21 cellular contexts compared by ENCODE assay signal in the genomic region with DNA sequence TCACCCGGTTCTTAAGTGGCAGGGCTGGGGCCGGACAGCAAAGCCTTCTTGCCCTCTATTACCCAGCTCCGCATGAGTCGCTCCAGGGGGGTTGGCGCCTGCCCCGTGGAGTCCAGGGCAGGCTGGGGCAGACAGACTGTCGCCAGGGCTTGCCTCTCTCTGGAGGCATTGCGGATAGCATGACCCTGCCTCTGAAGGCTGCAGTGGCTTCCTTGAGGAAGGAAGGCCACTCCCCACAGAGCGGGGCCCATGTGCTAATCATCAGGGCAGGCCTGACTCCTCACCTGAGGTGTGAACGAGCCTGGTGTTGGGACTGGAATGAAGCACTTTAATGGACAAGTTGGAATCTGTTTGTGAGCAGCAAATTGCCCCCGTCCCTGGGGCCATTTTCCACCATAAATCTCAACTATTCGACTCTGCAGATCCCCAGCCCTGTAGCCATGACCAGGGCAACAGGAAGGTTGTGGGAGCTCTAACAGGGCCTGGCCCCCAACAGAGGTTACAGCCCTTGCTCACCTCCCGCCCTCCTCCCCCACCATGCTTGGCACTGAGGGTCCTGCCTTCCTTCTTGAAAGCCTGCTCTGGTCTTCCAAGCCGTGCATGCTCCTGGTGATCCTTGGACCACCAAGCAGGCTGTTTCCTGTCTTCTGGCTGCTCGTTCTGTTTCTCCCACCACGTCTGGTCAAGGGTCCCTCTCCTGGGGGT.
DNase-seq lines count a peak whose midpoint lies in the region; ATAC-seq and TF ChIP-seq lines count a peak whose summit lies in the region.
"Had no signal": no experiment of that assay in that cellular context is flagged by ENCODE, and none has a peak within 500 bp of the region (broad histone marks: within the 10 kb centered on the region; RNA-seq: fewer than 3 reads in every experiment).

No MANE protein-coding gene starts in this region.

- intact Hi-C loops in IMR-90 (cut with micrococcal nuclease), result no loop called here
- intact Hi-C loops in activated T-helper 1 cell treated with anti-CD3 and anti-CD28 coated beads, Interleukin-12 subunit alpha, Interleukin-12 subunit beta, Interleukin-2, Interleukin-4 antibody, amounts not matched to agents 30 ng/mL and 10 ng/mL and 1 ng/mL, durations not matched to agents 14 hours and 24 hours and 36 hours (cut with micrococcal nuclease), result no loop called here
- intact Hi-C loops in left ventricle myocardium inferior (cut with micrococcal nuclease), result no loop called here

- H3K18ac ChIP-seq in IMR-90 (ENCODE audit: low read depth, low read length), result no peak overlapping the region

- TF ChIP-seq RAD21 in IMR-90 (IDR thresholded peaks at IDR 0.05; ENCODE audit: low read length), result no peak

- H3K4me3 ChIP-seq in IMR-90 (ENCODE audit: insufficient read depth, low read depth, low read length) (no peak overlapping the region), left ventricle myocardium inferior (no peak overlapping the region), skin epidermis (no peak overlapping the region)
- H3K4me3 ChIP-seq: dorsolateral prefrontal cortex had no signal

- H2BK15ac ChIP-seq in IMR-90 (ENCODE audit: low read depth, low read length), result no peak overlapping the region

- no peak overlapping the region for H4K91ac ChIP-seq in IMR-90 (ENCODE audit: insufficient read depth, low read depth, low read length)

- no peak for TF ChIP-seq CTCF in IMR-90 (conservative IDR thresholded peaks at IDR 0.05; ENCODE audit: low read depth, low read length)
- no peak for TF ChIP-seq CTCF in left ventricle myocardium inferior (IDR thresholded peaks at IDR 0.05; ENCODE audit: borderline replicate concordance)

- no peak overlapping the region for H3K4me2 ChIP-seq in IMR-90 (ENCODE audit: low read depth, low read length)

- H3K9me3 ChIP-seq in IMR-90 (ENCODE audit: control insufficient read depth, insufficient read depth, low read length) (no peaks in the 10 kb centered on the region), left ventricle myocardium inferior (replicated peaks) (no peaks in the 10 kb centered on the region)

- in situ Hi-C loops in IMR-90 (cut with MboI; ENCODE audit: low sequenced_read_pairs), result no loop called here

- no peak overlapping the region for H3K9ac ChIP-seq in IMR-90 (ENCODE audit: low read depth, low read length)

- H3K36me3 ChIP-seq in IMR-90 (ENCODE audit: control insufficient read depth, insufficient read depth, low read length) (no peaks in the 10 kb centered on the region), left ventricle myocardium inferior (no peaks in the 10 kb centered on the region)

- peak overlapping the region; percentile 45 for H2AFZ ChIP-seq in IMR-90 (replicated peaks; ENCODE audit: low read length, poor library complexity)

- H2BK120ac ChIP-seq in IMR-90 (ENCODE audit: low read depth, low read length), result no peak overlapping the region

- BruUV-seq in IMR-90 (replicated peaks; lab: Mats Ljungman, UMichigan), result no TSS peak

- H2AK5ac ChIP-seq in IMR-90 (ENCODE audit: low read depth, low read length), result no peak overlapping the region

- H3K27me3 ChIP-seq in IMR-90 (ENCODE audit: control insufficient read depth, insufficient read depth, low read length), result no peaks in the 10 kb centered on the region
- H3K27me3 ChIP-seq in left ventricle myocardium inferior (ENCODE audit: low read depth), result no peaks in the 10 kb centered on the region
- H3K27me3 ChIP-seq: dorsolateral prefrontal cortex had no signal

- POLR2A ChIA-PET in IMR-90 (lab: Charles Lee; ENCODE audit: unreplicated experiment), result no interaction called here

- H3K27me3 Mint-ChIP-seq in activated T-helper 1 cell treated with anti-CD3 and anti-CD28 coated beads, Interleukin-12 subunit alpha, Interleukin-12 subunit beta, Interleukin-2, Interleukin-4 antibody, amounts not matched to agents 30 ng/mL and 10 ng/mL and 1 ng/mL, durations not matched to agents 14 hours and 24 hours and 36 hours (ENCODE audit: insufficient read depth), result peaks cover 7% of the 10 kb centered on the region
- H3K27me3 Mint-ChIP-seq: B cell had no signal

- dilution Hi-C loops in IMR-90 (cut with HindIII; ENCODE audit: low sequenced_read_pairs, unreplicated experiment), result no loop called here

- no peak overlapping the region for H2BK5ac ChIP-seq in IMR-90 (ENCODE audit: low read depth, low read length, poor library complexity, severe bottlenecking)

- H3K4me3 Mint-ChIP-seq in activated T-helper 1 cell treated with anti-CD3 and anti-CD28 coated beads, Interleukin-12 subunit alpha, Interleukin-12 subunit beta, Interleukin-2, Interleukin-4 antibody, amounts not matched to agents 30 ng/mL and 10 ng/mL and 1 ng/mL, durations not matched to agents 14 hours and 24 hours and 36 hours, result no peak overlapping the region
- H3K4me3 Mint-ChIP-seq: B cell; stimulated activated effector memory CD8-positive, alpha-beta T cell treated with anti-CD3 and anti-CD28 coated beads, Interleukin-12 subunit alpha, Interleukin-12 subunit beta, amount 100 ng/mL, for 72 hours had no signal

- ATAC-seq in IMR-90 (ENCODE audit: low read depth), result no peak
- ATAC-seq in GM18858 (IDR thresholded peaks at IDR 0.05; ENCODE audit: unreplicated experiment), result no peak
- ATAC-seq: activated CD4-positive, CD25-positive, alpha-beta regulatory T cell treated with anti-CD3 and anti-CD28 coated beads, Interleukin-2, amount 50 U/mL, for 24 hours; stimulated activated effector memory CD8-positive, alpha-beta T cell treated with anti-CD3 and anti-CD28 coated beads, Interleukin-12 subunit alpha, Interleukin-12 subunit beta, amount 100 ng/mL, for 72 hours had no signal

- H3K4me1 Mint-ChIP-seq in activated T-helper 1 cell treated with anti-CD3 and anti-CD28 coated beads, Interleukin-12 subunit alpha, Interleukin-12 subunit beta, Interleukin-2, Interleukin-4 antibody, amounts not matched to agents 30 ng/mL and 10 ng/mL and 1 ng/mL, durations not matched to agents 14 hours and 24 hours and 36 hours (ENCODE audit: low read depth), result no peaks in the 10 kb centered on the region
- H3K4me1 Mint-ChIP-seq: B cell had no signal

- 82% methylated on average over 5 of the region's 16 CpGs; no CpG with 5 or more reads in 1 of the 2 experiments for WGBS in IMR-90 (ENCODE audit: extremely low coverage in 2 of 2, insufficient read length in 1 of 2), 2 experiments

- CTCF ChIA-PET in IMR-90 (lab: Yijun Ruan, JAX), result interaction anchor here (0.7 kb wide), 1 partner anchor 16 kb away, joined by 3 read pairs; no protein-coding TSS in a partner anchor

- peaks cover 7% of the 10 kb centered on the region for H3K9me1 ChIP-seq in IMR-90 (ENCODE audit: insufficient read depth, low read length)

- H3K4me1 ChIP-seq in IMR-90 (ENCODE audit: control insufficient read depth, insufficient read depth, low read length), result peaks cover 4% of the 10 kb centered on the region
- peaks cover 75% of the 10 kb centered on the region for H3K4me1 ChIP-seq in left ventricle myocardium inferior

- no peak overlapping the region for H3K56ac ChIP-seq in IMR-90 (ENCODE audit: extremely low read depth, insufficient read depth, low read length)

- H3K27ac ChIP-seq in IMR-90 (ENCODE audit: insufficient read depth, low read length) (no peak overlapping the region), left ventricle myocardium inferior (replicated peaks) (peak overlapping the region; percentile 64), skin epidermis (peak overlapping the region in 15 of 21 experiments; percentile 9 to 72 (median 58))
- H3K27ac ChIP-seq: dorsolateral prefrontal cortex had no signal

- peak overlapping the region; percentile 37 for H3K27ac Mint-ChIP-seq in activated T-helper 1 cell treated with anti-CD3 and anti-CD28 coated beads, Interleukin-12 subunit alpha, Interleukin-12 subunit beta, Interleukin-2, Interleukin-4 antibody, amounts not matched to agents 30 ng/mL and 10 ng/mL and 1 ng/mL, durations not matched to agents 14 hours and 24 hours and 36 hours
- H3K27ac Mint-ChIP-seq: B cell; stimulated activated effector memory CD8-positive, alpha-beta T cell treated with anti-CD3 and anti-CD28 coated beads, Interleukin-12 subunit alpha, Interleukin-12 subunit beta, amount 100 ng/mL, for 72 hours had no signal

- H3K14ac ChIP-seq in IMR-90 (replicated peaks; ENCODE audit: low read depth, low read length), result no peak overlapping the region

- DNase-seq in IMR-90 (no peak), left ventricle myocardium inferior (no peak), NCI-H187 treated with DMSO at 0.1 percent for 48 hours (lab: John Stamatoyannopoulos, UW) (no peak), SHP77 treated with DMSO at 0.1 percent for 48 hours (lab: John Stamatoyannopoulos, UW) (no peak)
- no peak for DNase-seq in activated T-helper 1 cell treated with anti-CD3 and anti-CD28 coated beads, Interleukin-12 subunit alpha, Interleukin-12 subunit beta, Interleukin-2, Interleukin-4 antibody, amounts not matched to agents 30 ng/mL and 10 ng/mL and 1 ng/mL, durations not matched to agents 14 hours and 24 hours and 36 hours (ENCODE audit: low spot score)
- DNase-seq: activated naive CD4-positive, alpha-beta T cell treated with Interleukin-2 at 50 U/mL for 16 hours; DMS 273 treated with DMSO at 0.1 percent for 48 hours; dorsolateral prefrontal cortex; foreskin melanocyte; H7; KBM-7; midbrain; NCI-H1436; NCI-H446; occipital lobe; OCI-M1 had no signal

- H3K23ac ChIP-seq in IMR-90 (ENCODE audit: low read depth, low read length), result no peak overlapping the region

- TF ChIP-seq POLR2A in IMR-90 (IDR thresholded peaks at IDR 0.05; ENCODE audit: low read depth, low read length), result no peak

- H3K4ac ChIP-seq in IMR-90 (ENCODE audit: low read depth, low read length), result no peak overlapping the region

- H3K79me1 ChIP-seq in IMR-90 (ENCODE audit: low read depth in 1 of 2, low read length in 2 of 2), result no peaks in the 10 kb centered on the region

- no peaks in the 10 kb centered on the region for H3K36me3 Mint-ChIP-seq in activated T-helper 1 cell treated with anti-CD3 and anti-CD28 coated beads, Interleukin-12 subunit alpha, Interleukin-12 subunit beta, Interleukin-2, Interleukin-4 antibody, amounts not matched to agents 30 ng/mL and 10 ng/mL and 1 ng/mL, durations not matched to agents 14 hours and 24 hours and 36 hours (ENCODE audit: low read depth)
- H3K36me3 Mint-ChIP-seq: stimulated activated effector memory CD8-positive, alpha-beta T cell treated with anti-CD3 and anti-CD28 coated beads, Interleukin-12 subunit alpha, Interleukin-12 subunit beta, amount 100 ng/mL, for 72 hours had no signal

- H4K8ac ChIP-seq in IMR-90 (ENCODE audit: low read depth in 2 of 2, low read length in 2 of 2), result no peak overlapping the region

- H3K9me3 Mint-ChIP-seq in activated T-helper 1 cell treated with anti-CD3 and anti-CD28 coated beads, Interleukin-12 subunit alpha, Interleukin-12 subunit beta, Interleukin-2, Interleukin-4 antibody, amounts not matched to agents 30 ng/mL and 10 ng/mL and 1 ng/mL, durations not matched to agents 14 hours and 24 hours and 36 hours, result no peaks in the 10 kb centered on the region
- H3K9me3 Mint-ChIP-seq: stimulated activated effector memory CD8-positive, alpha-beta T cell treated with anti-CD3 and anti-CD28 coated beads, Interleukin-12 subunit alpha, Interleukin-12 subunit beta, amount 100 ng/mL, for 72 hours had no signal

- H4K5ac ChIP-seq in IMR-90 (ENCODE audit: low read depth, low read length), result no peak overlapping the region

- H2AK9ac ChIP-seq in IMR-90 (replicated peaks; ENCODE audit: low read depth, low read length, poor library complexity), result no peak overlapping the region

- no peak overlapping the region for H2BK20ac ChIP-seq in IMR-90 (ENCODE audit: low read depth, low read length)

- H4K20me1 ChIP-seq in IMR-90 (ENCODE audit: insufficient read depth, low read length), result no peaks in the 10 kb centered on the region
